In genomic region chr17:57987582-57988300, GRCh38 we compare ENCODE assay signal across 8 cellular contexts. TPM values are rescaled to one million over a fixed set of nuclear protein-coding genes. Genes with fewer than 3 reads are reported as not detected.
DNase-seq lines count a peak whose midpoint lies in the region; ATAC-seq lines count a peak whose summit lies in the region.

TSS of gene VEZF1 (minus strand) at chr17:57988254. CDS start at chr17:57988111, 143 bp downstream.

- CTCF ChIA-PET in activated CD8-positive, alpha-beta memory T cell treated with anti-CD3 and anti-CD28 coated beads, Interleukin-2, amount 10 ng/mL, durations not matched to agents 7 days and 5 days (lab: Charles Lee) = interaction anchor here (1.4 to 4.1 kb wide), 3 partner anchors 12 to 95 kb away, joined by 3 to 61 read pairs (median 9); no protein-coding TSS in a partner anchor

- peaks cover 63% of the 10 kb centered on the region for H3K4me1 Mint-ChIP-seq in activated CD8-positive, alpha-beta memory T cell treated with anti-CD3 and anti-CD28 coated beads, Interleukin-2, amount 10 ng/mL, durations not matched to agents 7 days and 5 days

- H3K4me3 Mint-ChIP-seq in activated CD8-positive, alpha-beta memory T cell treated with anti-CD3 and anti-CD28 coated beads, Interleukin-2, amount 10 ng/mL, durations not matched to agents 7 days and 5 days = peak within 1 kb of the TSS; percentile 95

- ATAC-seq in GM18861 (IDR thresholded peaks at IDR 0.05; ENCODE audit: unreplicated experiment) (peak; percentile 35), HG03103 (IDR thresholded peaks at IDR 0.05; ENCODE audit: low read depth, unreplicated experiment) (peak; percentile 41)
- peak; percentile 77 for ATAC-seq in activated CD8-positive, alpha-beta memory T cell treated with anti-CD3 and anti-CD28 coated beads, Interleukin-2, amount 10 ng/mL, durations not matched to agents 7 days and 5 days

- peaks cover 14% of the 10 kb centered on the region for H3K36me3 Mint-ChIP-seq in activated CD8-positive, alpha-beta memory T cell treated with anti-CD3 and anti-CD28 coated beads, Interleukin-2, amount 10 ng/mL, durations not matched to agents 7 days and 5 days

- H3K27ac Mint-ChIP-seq in activated CD8-positive, alpha-beta memory T cell treated with anti-CD3 and anti-CD28 coated beads, Interleukin-2, amount 10 ng/mL, durations not matched to agents 7 days and 5 days = peak within 1 kb of the TSS; percentile 88

- in situ Hi-C loops in endometrial microvascular endothelial cells (cut with HindIII; ENCODE audit: inconsistent ontology term, low pct_unique_long_range_greater_than_20kb, low sequenced_read_pairs) = no loop called here

- no peaks in the 10 kb centered on the region for H3K27me3 Mint-ChIP-seq in activated CD8-positive, alpha-beta memory T cell treated with anti-CD3 and anti-CD28 coated beads, Interleukin-2, amount 10 ng/mL, durations not matched to agents 7 days and 5 days

- no peaks in the 10 kb centered on the region for H3K9me3 Mint-ChIP-seq in activated CD8-positive, alpha-beta memory T cell treated with anti-CD3 and anti-CD28 coated beads, Interleukin-2, amount 10 ng/mL, durations not matched to agents 7 days and 5 days (ENCODE audit: low read depth)

- DNase-seq in AG08395 (ENCODE audit: low spot score) = peak; percentile 74
- peak; percentile 98 for DNase-seq in NCI-H69 (lab: John Stamatoyannopoulos, UW)
- DNase-seq in activated CD8-positive, alpha-beta memory T cell treated with anti-CD3 and anti-CD28 coated beads, Interleukin-2, amount 10 ng/mL, durations not matched to agents 7 days and 5 days = peak; percentile 84
- peak; percentile 81 for DNase-seq in midbrain (lab: John Stamatoyannopoulos, UW)
- peak; percentile 67 to 73 for DNase-seq in stimulated activated CD8-positive, alpha-beta memory T cell treated with anti-CD3 and anti-CD28 coated beads, Interleukin-15, amount 100 ng/mL, for 48 hours (ENCODE audit: low read depth in 2 of 2)

RNA-seq across cellular contexts. Expression of gene VEZF1, which starts in this region (rescaled TPM):
- 10 to 100 TPM; 33.2 to 37.6 TPM for total RNA-seq in activated CD8-positive, alpha-beta memory T cell treated with anti-CD3 and anti-CD28 coated beads, Interleukin-2, amount 10 ng/mL, durations not matched to agents 7 days and 5 days
- total RNA-seq in endometrial microvascular endothelial cells (ENCODE audit: inconsistent ontology term) = 44.7 TPM

Comparison
In these comparisons a context has a peak if more than half of its experiments do, and no peak if none do; other contexts are left out.
1. Peak in every context shown above with its lines: DNase-seq and ATAC-seq.